In genomic region chr15:60370804-60371700, GRCh38 we compare ENCODE assay signal across 1 cellular context.
TF ChIP-seq lines count a peak whose summit lies in the region.

No MANE protein-coding gene starts in this region.

TF ChIP-seq in GM12878, 131 proteins besides CTCF, POLR2A, EP300 and RAD21 (continued from another document):
- TF ChIP-seq ZBTB11 (CRISPR knock-in tag; IDR thresholded peaks at IDR 0.05) (no peak), TCF3 (IDR thresholded peaks at IDR 0.05; ENCODE audit: borderline replicate concordance, insufficient read depth, low read depth, low read length) (no peak), RCOR1 (conservative IDR thresholded peaks at IDR 0.05; ENCODE audit: low read depth, low read length) (no peak), ESRRA (IDR thresholded peaks at IDR 0.05; ENCODE audit: low read length) (no peak)
